ENCODE assay signal across 1 cellular context in the genomic region with DNA sequence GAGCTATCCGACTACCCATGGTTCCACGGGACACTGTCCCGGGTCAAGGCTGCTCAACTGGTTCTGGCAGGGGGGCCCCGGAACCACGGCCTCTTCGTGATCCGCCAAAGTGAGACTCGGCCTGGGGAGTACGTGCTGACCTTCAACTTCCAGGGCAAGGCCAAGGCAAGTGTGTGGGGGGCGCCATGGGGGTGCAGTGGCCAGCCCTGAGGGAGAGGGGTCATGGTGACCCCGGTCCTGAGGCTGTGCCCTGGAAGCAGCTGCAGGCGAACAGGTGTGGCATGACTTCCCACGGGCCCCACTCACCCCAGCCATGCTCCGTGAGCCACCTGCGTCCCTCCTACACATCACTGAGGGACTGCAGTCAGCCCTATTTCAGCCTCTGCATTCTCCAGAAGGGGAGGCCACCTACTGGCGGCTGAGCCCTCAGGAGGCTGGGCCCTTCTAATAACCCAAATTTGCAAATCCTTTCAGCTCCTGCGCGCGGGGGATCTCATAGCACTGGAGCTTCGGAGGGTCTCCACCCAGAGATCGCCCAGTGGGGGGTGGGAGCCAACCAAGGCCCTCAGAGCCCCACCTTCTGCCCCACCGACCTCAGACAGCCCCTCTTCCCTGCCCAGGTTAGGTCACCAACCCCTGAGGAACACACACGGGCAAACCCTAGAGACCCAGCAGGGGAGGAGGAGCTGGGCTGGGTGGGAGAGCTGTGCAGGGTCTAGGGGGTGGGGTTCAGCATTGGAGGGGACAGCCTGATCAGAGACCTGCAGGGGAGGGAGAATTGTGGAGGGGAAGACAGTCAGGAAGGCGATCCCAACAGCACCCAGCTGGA.
TF ChIP-seq lines count a peak whose summit lies in the region.

No MANE protein-coding gene starts in this region.

TF ChIP-seq in K562, 482 proteins besides CTCF, POLR2A, EP300 and RAD21 (continued from another document):
- TF ChIP-seq, protein P1, sequence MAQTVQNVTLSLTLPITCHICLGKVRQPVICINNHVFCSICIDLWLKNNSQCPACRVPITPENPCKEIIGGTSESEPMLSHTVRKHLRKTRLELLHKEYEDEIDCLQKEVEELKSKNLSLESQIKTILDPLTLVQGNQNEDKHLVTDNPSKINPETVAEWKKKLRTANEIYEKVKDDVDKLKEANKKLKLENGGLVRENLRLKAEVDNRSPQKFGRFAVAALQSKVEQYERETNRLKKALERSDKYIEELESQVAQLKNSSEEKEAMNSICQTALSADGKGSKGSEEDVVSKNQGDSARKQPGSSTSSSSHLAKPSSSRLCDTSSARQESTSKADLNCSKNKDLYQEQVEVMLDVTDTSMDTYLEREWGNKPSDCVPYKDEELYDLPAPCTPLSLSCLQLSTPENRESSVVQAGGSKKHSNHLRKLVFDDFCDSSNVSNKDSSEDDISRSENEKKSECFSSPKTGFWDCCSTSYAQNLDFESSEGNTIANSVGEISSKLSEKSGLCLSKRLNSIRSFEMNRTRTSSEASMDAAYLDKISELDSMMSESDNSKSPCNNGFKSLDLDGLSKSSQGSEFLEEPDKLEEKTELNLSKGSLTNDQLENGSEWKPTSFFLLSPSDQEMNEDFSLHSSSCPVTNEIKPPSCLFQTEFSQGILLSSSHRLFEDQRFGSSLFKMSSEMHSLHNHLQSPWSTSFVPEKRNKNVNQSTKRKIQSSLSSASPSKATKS (CRISPR knock-in tag; IDR thresholded peaks at IDR 0.05): no peak
- TF ChIP-seq E2F1 (CRISPR knock-in tag; IDR thresholded peaks at IDR 0.05) (no peak), ZNF217 (CRISPR knock-in tag; IDR thresholded peaks at IDR 0.05) (no peak), KAT2B (IDR thresholded peaks at IDR 0.05; ENCODE audit: low read depth, low read length) (no peak), ESRRA (IDR thresholded peaks at IDR 0.05; ENCODE audit: borderline replicate concordance, low read depth) (0 out of 2 replicates have a peak, but pooled peaks have one; percentile 27), SREBF1 (IDR thresholded peaks at IDR 0.05; ENCODE audit: borderline replicate concordance, low read depth, low read length) (no peak), ZNF347 (CRISPR knock-in tag; IDR thresholded peaks at IDR 0.05; ENCODE audit: low read depth) (no peak), CBX8 (IDR thresholded peaks at IDR 0.05; ENCODE audit: borderline replicate concordance, extremely low read depth, low read depth, low read length, poor library complexity, severe bottlenecking) (no peak), CC2D1A (IDR thresholded peaks at IDR 0.05) (no peak), ETV6 (IDR thresholded peaks at IDR 0.05; ENCODE audit: borderline replicate concordance in 1 of 2, low read depth in 2 of 2, low read length in 1 of 2) (no peak), ETV6 (CRISPR knock-in tag; IDR thresholded peaks at IDR 0.05; ENCODE audit: borderline replicate concordance) (no peak), ZNF280B (CRISPR knock-in tag; IDR thresholded peaks at IDR 0.05) (no peak), NRF1 (conservative IDR thresholded peaks at IDR 0.05 in 1 of 2, IDR thresholded peaks at IDR 0.05 in 1 of 2) (0 out of 4 replicates have a peak, but pooled peaks of 1 of the 2 experiments have one; percentile 16), TBL1XR1 (IDR thresholded peaks at IDR 0.05; ENCODE audit: low read length in 2 of 2) (no peak)
- TF ChIP-seq, protein P2, sequence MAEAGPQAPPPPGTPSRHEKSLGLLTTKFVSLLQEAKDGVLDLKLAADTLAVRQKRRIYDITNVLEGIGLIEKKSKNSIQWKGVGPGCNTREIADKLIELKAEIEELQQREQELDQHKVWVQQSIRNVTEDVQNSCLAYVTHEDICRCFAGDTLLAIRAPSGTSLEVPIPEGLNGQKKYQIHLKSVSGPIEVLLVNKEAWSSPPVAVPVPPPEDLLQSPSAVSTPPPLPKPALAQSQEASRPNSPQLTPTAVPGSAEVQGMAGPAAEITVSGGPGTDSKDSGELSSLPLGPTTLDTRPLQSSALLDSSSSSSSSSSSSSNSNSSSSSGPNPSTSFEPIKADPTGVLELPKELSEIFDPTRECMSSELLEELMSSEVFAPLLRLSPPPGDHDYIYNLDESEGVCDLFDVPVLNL (CRISPR knock-in tag; IDR thresholded peaks at IDR 0.05; ENCODE audit: low read depth): no peak
- TF ChIP-seq, protein P3, sequence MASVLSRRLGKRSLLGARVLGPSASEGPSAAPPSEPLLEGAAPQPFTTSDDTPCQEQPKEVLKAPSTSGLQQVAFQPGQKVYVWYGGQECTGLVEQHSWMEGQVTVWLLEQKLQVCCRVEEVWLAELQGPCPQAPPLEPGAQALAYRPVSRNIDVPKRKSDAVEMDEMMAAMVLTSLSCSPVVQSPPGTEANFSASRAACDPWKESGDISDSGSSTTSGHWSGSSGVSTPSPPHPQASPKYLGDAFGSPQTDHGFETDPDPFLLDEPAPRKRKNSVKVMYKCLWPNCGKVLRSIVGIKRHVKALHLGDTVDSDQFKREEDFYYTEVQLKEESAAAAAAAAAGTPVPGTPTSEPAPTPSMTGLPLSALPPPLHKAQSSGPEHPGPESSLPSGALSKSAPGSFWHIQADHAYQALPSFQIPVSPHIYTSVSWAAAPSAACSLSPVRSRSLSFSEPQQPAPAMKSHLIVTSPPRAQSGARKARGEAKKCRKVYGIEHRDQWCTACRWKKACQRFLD (CRISPR knock-in tag; IDR thresholded peaks at IDR 0.05): no peak
